Comparison of ENCODE assay signal across 22 cellular contexts in genomic region chr4:154574311-154574710, GRCh38. TPM values are rescaled to one million over a fixed set of nuclear protein-coding genes. Genes with fewer than 3 reads are reported as not detected.
DNase-seq lines count a peak whose midpoint lies in the region; ATAC-seq and TF ChIP-seq lines count a peak whose summit lies in the region.
"Had no signal": no experiment of that assay in that cellular context is flagged by ENCODE, and none has a peak within 500 bp of the region (broad histone marks: within the 10 kb centered on the region; RNA-seq: fewer than 3 reads in every experiment).

No MANE protein-coding gene starts in this region.

- no TSS peak for BruUV-seq in IMR-90 (replicated peaks; lab: Mats Ljungman, UMichigan)

- CTCF ChIA-PET in IMR-90 (lab: Yijun Ruan, JAX): interaction anchor here (0.6 kb wide), 1 partner anchor 29 kb away, joined by 3 read pairs; no protein-coding TSS in a partner anchor

- intact Hi-C loops in IMR-90 (cut with micrococcal nuclease): no loop called here

- no peak overlapping the region for H2AFZ ChIP-seq in IMR-90 (replicated peaks; ENCODE audit: low read length, poor library complexity)
- no peak overlapping the region for H2AFZ ChIP-seq in mesenchymal stem cell (ENCODE audit: low read depth, low read length)

- H2BK15ac ChIP-seq in IMR-90 (ENCODE audit: low read depth, low read length): no peak overlapping the region
- no peak overlapping the region for H2BK15ac ChIP-seq in mesenchymal stem cell (ENCODE audit: low read depth, poor library complexity, severe bottlenecking)

- no peaks in the 10 kb centered on the region for H3K9me1 ChIP-seq in IMR-90 (ENCODE audit: insufficient read depth, low read length)

- no peak overlapping the region for H4K5ac ChIP-seq in IMR-90 (ENCODE audit: low read depth, low read length)

- WGBS in IMR-90 (ENCODE audit: extremely low coverage in 2 of 2, insufficient read length in 1 of 2), 2 experiments: no CpG with 5 or more reads among the region's 3 CpGs
- whole genome bisulfite sequencing in mesenchymal stem cell: 85% methylated on average over 3 of the region's 3 CpGs

- H2BK5ac ChIP-seq in IMR-90 (ENCODE audit: low read depth, low read length, poor library complexity, severe bottlenecking): no peak overlapping the region
- H2BK5ac ChIP-seq in mesenchymal stem cell (ENCODE audit: low read depth, low read length, poor library complexity, severe bottlenecking): no peak overlapping the region

- H2BK120ac ChIP-seq in IMR-90 (ENCODE audit: low read depth, low read length) (no peak overlapping the region), mesenchymal stem cell (ENCODE audit: low read depth, low read length) (no peak overlapping the region)

- ATAC-seq in IMR-90 (ENCODE audit: low read depth): no peak

- H2AK5ac ChIP-seq in IMR-90 (ENCODE audit: low read depth, low read length) (no peak overlapping the region), mesenchymal stem cell (ENCODE audit: low read length, severe bottlenecking) (no peak overlapping the region)

- no peak overlapping the region for H3K56ac ChIP-seq in IMR-90 (ENCODE audit: extremely low read depth, insufficient read depth, low read length)

- H3K4me2 ChIP-seq in IMR-90 (ENCODE audit: low read depth, low read length): no peak overlapping the region
- no peak overlapping the region for H3K4me2 ChIP-seq in mesenchymal stem cell (ENCODE audit: low read length, poor library complexity, severe bottlenecking)
- H3K4me2 ChIP-seq: A549; BLaER1 treated with 17β-estradiol and CSF1 and Interleukin-3, amounts not matched to agents 10 nM and 100 nM had no signal

- no peak overlapping the region for H3K4ac ChIP-seq in IMR-90 (ENCODE audit: low read depth, low read length)
- no peak overlapping the region for H3K4ac ChIP-seq in mesenchymal stem cell (ENCODE audit: low read depth in 1 of 2, low read length in 2 of 2)

- dilution Hi-C loops in IMR-90 (cut with HindIII; ENCODE audit: low sequenced_read_pairs, unreplicated experiment): no loop called here

- H4K8ac ChIP-seq in IMR-90 (ENCODE audit: low read depth in 2 of 2, low read length in 2 of 2): no peak overlapping the region
- no peak overlapping the region for H4K8ac ChIP-seq in mesenchymal stem cell (ENCODE audit: low read length)

- H3K4me1 ChIP-seq in IMR-90 (ENCODE audit: control insufficient read depth, insufficient read depth, low read length): no peaks in the 10 kb centered on the region
- H3K4me1 ChIP-seq in mesenchymal stem cell (ENCODE audit: control insufficient read depth, insufficient read depth, low read depth, low read length): peaks cover 1% of the 10 kb centered on the region
- H3K4me1 ChIP-seq: BE2C; BLaER1 treated with 17β-estradiol and CSF1 and Interleukin-3, amounts not matched to agents 10 nM and 100 nM; HAP-1 had no signal

- POLR2A ChIA-PET in IMR-90 (lab: Charles Lee; ENCODE audit: unreplicated experiment): no interaction called here

- H3K23ac ChIP-seq in IMR-90 (ENCODE audit: low read depth, low read length): no peak overlapping the region
- H3K23ac ChIP-seq in mesenchymal stem cell (ENCODE audit: low read length in 2 of 2): no peak overlapping the region

- no peak for TF ChIP-seq RAD21 in IMR-90 (IDR thresholded peaks at IDR 0.05; ENCODE audit: low read length)

- no peak overlapping the region for H3K18ac ChIP-seq in IMR-90 (ENCODE audit: low read depth, low read length)
- no peak overlapping the region for H3K18ac ChIP-seq in mesenchymal stem cell (ENCODE audit: low read depth in 1 of 2, low read length in 2 of 2)

- no peaks in the 10 kb centered on the region for H4K20me1 ChIP-seq in IMR-90 (ENCODE audit: insufficient read depth, low read length)
- H4K20me1 ChIP-seq: BLaER1 treated with 17β-estradiol and CSF1 and Interleukin-3, amounts not matched to agents 10 nM and 100 nM had no signal

- no peak overlapping the region for H2AK9ac ChIP-seq in IMR-90 (replicated peaks; ENCODE audit: low read depth, low read length, poor library complexity)

- TF ChIP-seq CTCF in IMR-90 (conservative IDR thresholded peaks at IDR 0.05; ENCODE audit: low read depth, low read length): no peak
- no peak for TF ChIP-seq CTCF in choroid plexus epithelial cell (conservative IDR thresholded peaks at IDR 0.05; ENCODE audit: low read depth, low read length)

- H3K27ac ChIP-seq in IMR-90 (ENCODE audit: insufficient read depth, low read length) (no peak overlapping the region), mesenchymal stem cell (ENCODE audit: low read length, poor library complexity, severe bottlenecking) (peak overlapping the region; percentile 59)
- H3K27ac ChIP-seq: A549; BLaER1 treated with 17β-estradiol and CSF1 and Interleukin-3, amounts not matched to agents 10 nM and 100 nM had no signal

- peak; percentile 60 for DNase-seq in HCEC 1CT
- peak; percentile 19 for DNase-seq in IMR-90
- peak; percentile 32 for DNase-seq in choroid plexus epithelial cell (ENCODE audit: low read depth)
- no peak for DNase-seq in mesenchymal stem cell
- DNase-seq in mesenteric fat pad (ENCODE audit: low spot score): no peak
- no peak for DNase-seq in OCI-M2 (lab: John Stamatoyannopoulos, UW; ENCODE audit: unreplicated experiment)
- DNase-seq in DMS 273 (lab: John Stamatoyannopoulos, UW; ENCODE audit: unreplicated experiment): no peak
- DNase-seq: 8988T; ACHN; AML-193; BE2C; CD4-positive, alpha-beta T cell; CD8-positive, alpha-beta memory T cell; DMS53; DMS79 treated with DMSO at 0.1 percent for 48 hours; GOT3 had no signal

- H4K91ac ChIP-seq in IMR-90 (ENCODE audit: insufficient read depth, low read depth, low read length): no peak overlapping the region
- H4K91ac ChIP-seq in mesenchymal stem cell (ENCODE audit: low read length): no peak overlapping the region

- H3K36me3 ChIP-seq in IMR-90 (ENCODE audit: control insufficient read depth, insufficient read depth, low read length): no peaks in the 10 kb centered on the region
- no peaks in the 10 kb centered on the region for H3K36me3 ChIP-seq in mesenchymal stem cell (ENCODE audit: control insufficient read depth in 1 of 2, insufficient read depth in 2 of 2, low read depth in 1 of 2, low read length in 2 of 2)
- H3K36me3 ChIP-seq: BE2C; BLaER1 treated with 17β-estradiol and CSF1 and Interleukin-3, amounts not matched to agents 10 nM and 100 nM; HAP-1 had no signal

- H2BK12ac ChIP-seq in mesenchymal stem cell (ENCODE audit: low read length in 2 of 2): no peak overlapping the region

- no peak overlapping the region for H2BK20ac ChIP-seq in IMR-90 (ENCODE audit: low read depth, low read length)

- H3K79me1 ChIP-seq in IMR-90 (ENCODE audit: low read depth in 1 of 2, low read length in 2 of 2): no peaks in the 10 kb centered on the region
- H3K79me1 ChIP-seq in mesenchymal stem cell (replicated peaks; ENCODE audit: low read length, poor library complexity, severe bottlenecking): no peaks in the 10 kb centered on the region

- H3K27me3 ChIP-seq in IMR-90 (ENCODE audit: control insufficient read depth, insufficient read depth, low read length) (no peaks in the 10 kb centered on the region; the same call in 1 of the 2 replicates), mesenchymal stem cell (ENCODE audit: control insufficient read depth in 1 of 2, insufficient read depth in 1 of 2, low read length in 2 of 2) (no peaks in the 10 kb centered on the region)
- H3K27me3 ChIP-seq: BLaER1 treated with 17β-estradiol and CSF1 and Interleukin-3, amounts not matched to agents 10 nM and 100 nM had no signal

- H3K14ac ChIP-seq in IMR-90 (replicated peaks; ENCODE audit: low read depth, low read length) (no peak overlapping the region), mesenchymal stem cell (ENCODE audit: low read length in 2 of 2) (no peak overlapping the region)

- in situ Hi-C loops in IMR-90 (cut with MboI; ENCODE audit: low sequenced_read_pairs): loop anchor here (25.0 kb wide), 1 partner anchor 788 kb away; no protein-coding TSS in a partner anchor

- H3K9ac ChIP-seq in IMR-90 (ENCODE audit: low read depth, low read length) (no peak overlapping the region), mesenchymal stem cell (ENCODE audit: low read length) (no peak overlapping the region)
- H3K9ac ChIP-seq: BLaER1 treated with 17β-estradiol and CSF1 and Interleukin-3, amounts not matched to agents 10 nM and 100 nM had no signal

- H3K9me3 ChIP-seq in IMR-90 (ENCODE audit: control insufficient read depth, insufficient read depth, low read length): no peaks in the 10 kb centered on the region
- H3K9me3 ChIP-seq in mesenchymal stem cell (ENCODE audit: control insufficient read depth, low read length): no peaks in the 10 kb centered on the region
- H3K9me3 ChIP-seq: A549; BE2C; BLaER1 treated with 17β-estradiol and CSF1 and Interleukin-3, amounts not matched to agents 10 nM and 100 nM; HAP-1 had no signal

- H3K4me3 ChIP-seq in IMR-90 (ENCODE audit: insufficient read depth, low read depth, low read length) (no peak overlapping the region), choroid plexus epithelial cell (ENCODE audit: low read depth, low read length) (no peak overlapping the region), mesenchymal stem cell (ENCODE audit: insufficient read depth in 1 of 2, low read depth in 1 of 2, low read length in 2 of 2) (no peak overlapping the region)
- H3K4me3 ChIP-seq: A549; BLaER1 treated with 17β-estradiol and CSF1 and Interleukin-3, amounts not matched to agents 10 nM and 100 nM; HAP-1 had no signal

- no peak for TF ChIP-seq POLR2A in IMR-90 (IDR thresholded peaks at IDR 0.05; ENCODE audit: low read depth, low read length)

RNA-seq across cellular contexts. Expression of gene FGB, which starts 11.5 kb away (rescaled TPM):
- not detected in 2 replicates for total RNA-seq in IMR-90 (2012; rRNA removed)
- polyA plus RNA-seq in IMR-90 (2012; rRNA removed): not detected in 2 replicates
- polyA plus RNA-seq in IMR-90 (2012; cell fraction: cytosol; rRNA removed): not detected in 2 replicates
- not detected in 2 replicates for polyA plus RNA-seq in IMR-90 (2012; cell fraction: nucleus; rRNA removed; ENCODE audit: low replicate concordance)
- polyA plus RNA-seq in mesenchymal stem cell (2013, experiment 1 of 2): not detected
- polyA plus RNA-seq in mesenchymal stem cell (2013, experiment 2 of 2): not detected
- total RNA-seq in mesenteric fat pad: not detected
- total RNA-seq: CD4-positive, alpha-beta T cell; CD8-positive, alpha-beta memory T cell; Daoy; G401 had no signal
- polyA plus RNA-seq: CD14-positive monocyte; CD8-positive, alpha-beta memory T cell had no signal

RNA-seq across cellular contexts. Expression of gene FGA, which starts 16.2 kb away (rescaled TPM):
- total RNA-seq in IMR-90 (2012; rRNA removed): not detected in 2 replicates
- not detected in 2 replicates for polyA plus RNA-seq in IMR-90 (2012; rRNA removed)
- not detected in 2 replicates for polyA plus RNA-seq in IMR-90 (2012; cell fraction: cytosol; rRNA removed)
- polyA plus RNA-seq in IMR-90 (2012; cell fraction: nucleus; rRNA removed; ENCODE audit: low replicate concordance): not detected in 2 replicates
- polyA plus RNA-seq in mesenchymal stem cell (2013, experiment 1 of 2): not detected
- not detected for polyA plus RNA-seq in mesenchymal stem cell (2013, experiment 2 of 2)
- total RNA-seq in mesenteric fat pad: not detected
- total RNA-seq: CD4-positive, alpha-beta T cell; CD8-positive, alpha-beta memory T cell; Daoy; G401 had no signal
- polyA plus RNA-seq: CD14-positive monocyte; CD8-positive, alpha-beta memory T cell had no signal

RNA-seq across cellular contexts. Expression of gene PLRG1, which starts 24.1 kb away (rescaled TPM):
- total RNA-seq in IMR-90 (2012; rRNA removed) (107 and 200 TPM in 2 replicates), mesenteric fat pad (66.8 TPM)
- 70.0 and 76.1 TPM in 2 replicates for polyA plus RNA-seq in IMR-90 (2012; rRNA removed)
- polyA plus RNA-seq in IMR-90 (2012; cell fraction: cytosol; rRNA removed): 22.9 and 24.5 TPM in 2 replicates
- 15.6 and 85.8 TPM in 2 replicates for polyA plus RNA-seq in IMR-90 (2012; cell fraction: nucleus; rRNA removed; ENCODE audit: low replicate concordance)
- polyA plus RNA-seq in mesenchymal stem cell (2013, experiment 1 of 2): 74.0 TPM
- polyA plus RNA-seq in mesenchymal stem cell (2013, experiment 2 of 2): 76.4 TPM

RNA-seq across cellular contexts. Expression of gene FGG, which starts 38.1 kb away (rescaled TPM):
- not detected in 2 replicates for total RNA-seq in IMR-90 (2012; rRNA removed)
- not detected in 2 replicates for polyA plus RNA-seq in IMR-90 (2012; rRNA removed)
- polyA plus RNA-seq in IMR-90 (2012; cell fraction: cytosol; rRNA removed): not detected in 2 replicates
- polyA plus RNA-seq in IMR-90 (2012; cell fraction: nucleus; rRNA removed; ENCODE audit: low replicate concordance): not detected in 2 replicates
- not detected for polyA plus RNA-seq in mesenchymal stem cell (2013, experiment 1 of 2)
- polyA plus RNA-seq in mesenchymal stem cell (2013, experiment 2 of 2): not detected
- total RNA-seq in mesenteric fat pad: not detected
- total RNA-seq: CD4-positive, alpha-beta T cell; CD8-positive, alpha-beta memory T cell; Daoy; G401 had no signal
- polyA plus RNA-seq: CD14-positive monocyte; CD8-positive, alpha-beta memory T cell had no signal

Comparison
In these comparisons a context has a peak if more than half of its experiments do, and no peak if none do; other contexts are left out.
1. DNase-seq: peak in HCEC 1CT (single experiment), IMR-90 (single experiment) and choroid plexus epithelial cell (single experiment); none in mesenchymal stem cell (single experiment), mesenteric fat pad (single experiment), OCI-M2 (single experiment) and DMS 273 (single experiment).